In genomic region chr12:34219046-34219770, GRCh38 we compare ENCODE assay signal across 8 cellular contexts.
A peak's percentile ranks its signal among the peaks of the same experiment; 100 is the strongest.
DNase-seq lines count a peak whose midpoint lies in the region; ATAC-seq and TF ChIP-seq lines count a peak whose summit lies in the region.

No MANE protein-coding gene starts in this region.

- DNase-seq in Calu3 (no peak), natural killer cell (no peak), NCI-H82 (lab: John Stamatoyannopoulos, UW) (no peak), GM20000 (ENCODE audit: low spot score) (no peak), HuH-7.5 (ENCODE audit: low spot score) (no peak)
- DNase-seq in activated naive CD4-positive, alpha-beta T cell treated with anti-CD3 and anti-CD28 coated beads, Interleukin-2, amount 10 ng/mL, durations not matched to agents 7 days and 5 days = no peak

- intact Hi-C loops in Calu3 (cut with micrococcal nuclease; ENCODE audit: unreplicated experiment) = no loop called here
- intact Hi-C loops in natural killer cell (cut with micrococcal nuclease) = loop anchor here (10.0 kb wide), 1 partner anchor 184 kb away; no protein-coding TSS in a partner anchor

- no peak overlapping the region for H3K27ac Mint-ChIP-seq in Calu3 (ENCODE audit: unreplicated experiment)
- H3K27ac Mint-ChIP-seq in activated naive CD4-positive, alpha-beta T cell treated with anti-CD3 and anti-CD28 coated beads, Interleukin-2, amount 10 ng/mL, durations not matched to agents 7 days and 5 days = no peak overlapping the region
- H3K27ac Mint-ChIP-seq in natural killer cell = peak overlapping the region; percentile 14 to 80

- H3K27me3 Mint-ChIP-seq in Calu3 (ENCODE audit: unreplicated experiment) (no peaks in the 10 kb centered on the region), natural killer cell (ENCODE audit: low read depth in 2 of 2) (peaks cover 0 to 3% of the 10 kb centered on the region in 2 donors)
- H3K27me3 Mint-ChIP-seq in activated naive CD4-positive, alpha-beta T cell treated with anti-CD3 and anti-CD28 coated beads, Interleukin-2, amount 10 ng/mL, durations not matched to agents 7 days and 5 days = peaks cover 17% of the 10 kb centered on the region

- CTCF ChIA-PET in Calu3 (lab: Charles Lee) = no interaction called here
- CTCF ChIA-PET in activated naive CD4-positive, alpha-beta T cell treated with anti-CD3 and anti-CD28 coated beads, Interleukin-2, amount 10 ng/mL, durations not matched to agents 7 days and 5 days (lab: Charles Lee) = interaction anchor here (2.2 kb wide), 1 partner anchor 96 kb away, joined by 9 read pairs; no protein-coding TSS in a partner anchor

- H3K9me3 Mint-ChIP-seq in Calu3 (ENCODE audit: low read depth, unreplicated experiment) (peaks cover 2% of the 10 kb centered on the region), natural killer cell (no peaks in the 10 kb centered on the region)
- no peaks in the 10 kb centered on the region for H3K9me3 Mint-ChIP-seq in activated naive CD4-positive, alpha-beta T cell treated with anti-CD3 and anti-CD28 coated beads, Interleukin-2, amount 10 ng/mL, durations not matched to agents 7 days and 5 days

- TF ChIP-seq CTCF in Calu3 (IDR thresholded peaks at IDR 0.05; ENCODE audit: unreplicated experiment) (no peak), natural killer cell (IDR thresholded peaks at IDR 0.05) (no peak), GM20000 (IDR thresholded peaks at IDR 0.05; ENCODE audit: extremely low read depth, missing control alignments) (no peak)

- H3K36me3 Mint-ChIP-seq in Calu3 (ENCODE audit: insufficient read depth, unreplicated experiment) = peaks cover 7% of the 10 kb centered on the region
- H3K36me3 Mint-ChIP-seq in activated naive CD4-positive, alpha-beta T cell treated with anti-CD3 and anti-CD28 coated beads, Interleukin-2, amount 10 ng/mL, durations not matched to agents 7 days and 5 days = no peaks in the 10 kb centered on the region
- H3K36me3 Mint-ChIP-seq in natural killer cell = no peaks in the 10 kb centered on the region

- peak; percentile 13 for ATAC-seq in HG02852 (IDR thresholded peaks at IDR 0.05; ENCODE audit: unreplicated experiment)
- peak in 1 of 3 donors; percentile 38 for ATAC-seq in natural killer cell
- ATAC-seq in GM18502 (IDR thresholded peaks at IDR 0.05; ENCODE audit: poor library complexity, unreplicated experiment) = no peak

- H3K4me3 Mint-ChIP-seq in Calu3 (ENCODE audit: low read depth, unreplicated experiment) (peak overlapping the region; percentile 69), natural killer cell (peak overlapping the region; percentile 85)
- peak overlapping the region; percentile 63 for H3K4me3 Mint-ChIP-seq in activated naive CD4-positive, alpha-beta T cell treated with anti-CD3 and anti-CD28 coated beads, Interleukin-2, amount 10 ng/mL, durations not matched to agents 7 days and 5 days

- H3K4me1 Mint-ChIP-seq in Calu3 (ENCODE audit: low read depth, unreplicated experiment) (no peaks in the 10 kb centered on the region), natural killer cell (peaks cover 7 to 11% of the 10 kb centered on the region in 2 donors)
- H3K4me1 Mint-ChIP-seq in activated naive CD4-positive, alpha-beta T cell treated with anti-CD3 and anti-CD28 coated beads, Interleukin-2, amount 10 ng/mL, durations not matched to agents 7 days and 5 days = peaks cover 9% of the 10 kb centered on the region

- BruUV-seq in Calu3 (replicated peaks; lab: Mats Ljungman, UMichigan) = no TSS peak

Comparison
In these comparisons a context has a peak if more than half of its experiments do, and no peak if none do; other contexts are left out.
1. H3K27ac Mint-ChIP-seq: peak in natural killer cell (2 of 2); none in Calu3 (single experiment) and activated naive CD4-positive, alpha-beta T cell treated with anti-CD3 and anti-CD28 coated beads, Interleukin-2, amount 10 ng/mL, durations not matched to agents 7 days and 5 days (single experiment).
2. Peak in every context shown above with its lines, with median percentiles within 50 percentile points of each other: H3K4me3 Mint-ChIP-seq.